ENCODE assay signal across 15 cellular contexts in the genomic region with DNA sequence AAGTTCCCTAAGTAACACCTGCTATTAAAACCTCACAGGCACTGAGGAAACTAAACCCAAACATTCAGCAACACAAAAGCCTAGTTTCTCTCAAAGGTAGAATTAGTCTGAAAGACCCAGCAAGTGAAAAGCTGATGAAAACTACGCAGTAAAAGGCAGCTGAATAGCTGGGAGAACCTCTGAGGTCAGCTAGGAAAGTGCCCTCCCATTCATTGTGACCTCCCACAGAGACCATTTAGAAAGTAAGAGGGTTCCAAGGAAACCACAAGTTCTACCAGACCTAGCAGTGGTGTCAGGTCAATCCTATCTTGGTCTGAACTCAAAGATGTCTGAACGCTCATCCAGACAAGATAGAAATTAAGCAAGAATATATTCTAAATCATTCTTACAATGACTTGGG.
"Had no signal": no experiment of that assay in that cellular context is flagged by ENCODE, and none has a peak within 500 bp of the region (broad histone marks: within the 10 kb centered on the region; RNA-seq: fewer than 3 reads in every experiment).

No MANE protein-coding gene starts in this region.

- H3K4me1 ChIP-seq: ascending aorta, colonic mucosa, gastrocnemius medialis, pancreas had no signal

- ATAC-seq: activated CD8-positive, alpha-beta T cell treated with anti-CD3 and anti-CD28 coated beads, Interleukin-2, amount 10 ng/mL, durations not matched to agents 7 days and 5 days; activated naive CD8-positive, alpha-beta T cell treated with anti-CD3 and anti-CD28 coated beads, Interleukin-2, amount 50 U/mL, for 24 hours; gastrocnemius medialis; heart right ventricle; pancreas had no signal

- H3K27me3 ChIP-seq: ascending aorta, colonic mucosa, gastrocnemius medialis, heart right ventricle, pancreas had no signal

- H3K36me3 ChIP-seq: colonic mucosa, pancreas had no signal

- H3K27ac ChIP-seq: ascending aorta, colonic mucosa, gastrocnemius medialis, heart right ventricle, pancreas, VCaP had no signal

- DNase-seq: activated CD4-positive, alpha-beta T cell treated with anti-CD3 and anti-CD28 coated beads for 48 hours; activated CD8-positive, alpha-beta memory T cell treated with anti-CD3 and anti-CD28 coated beads, Interleukin-2, amount 50 U/mL, for 48 hours; activated CD8-positive, alpha-beta T cell treated with anti-CD3 and anti-CD28 coated beads, Interleukin-2, amount 10 ng/mL, durations not matched to agents 7 days and 5 days; activated naive CD4-positive, alpha-beta T cell treated with Interleukin-2 at 50 U/mL for 16 hours; activated naive CD8-positive, alpha-beta T cell treated with anti-CD3 and anti-CD28 coated beads, Interleukin-2, amount 50 U/mL, for 24 hours; colonic mucosa; effector CD4-positive, alpha-beta T cell; gastrocnemius medialis; heart right ventricle; pancreas; retina; stimulated activated CD4-positive, alpha-beta T cell treated with anti-CD3 and anti-CD28 coated beads, Interleukin-4, amount 100 ng/mL, for 4 hours had no signal

- H3K9me3 ChIP-seq: ascending aorta, colonic mucosa, gastrocnemius medialis, pancreas had no signal

- H3K4me3 ChIP-seq: ascending aorta, colonic mucosa, gastrocnemius medialis, heart right ventricle, pancreas had no signal

- FAIRE-seq: bronchial epithelial cell, pancreas had no signal
